In genomic region chr12:52778833-52779232, GRCh38 we compare ENCODE assay signal across 38 cellular contexts. TPM values are rescaled to one million over a fixed set of nuclear protein-coding genes. Genes with fewer than 3 reads are reported as not detected.
DNase-seq lines count a peak whose midpoint lies in the region.
"Had no signal": no experiment of that assay in that cellular context is flagged by ENCODE, and none has a peak within 500 bp of the region (broad histone marks: within the 10 kb centered on the region; RNA-seq: fewer than 3 reads in every experiment).

No MANE protein-coding gene starts in this region.

- no peaks in the 10 kb centered on the region for H3K79me2 ChIP-seq in Karpas-422 (ENCODE audit: low read length)

- no peaks in the 10 kb centered on the region for H3K9me3 ChIP-seq in Karpas-422 (ENCODE audit: low read length)
- H3K9me3 ChIP-seq in SJSA1 (replicated peaks) = peaks cover 15% of the 10 kb centered on the region
- H3K9me3 ChIP-seq: A549; BE2C; BLaER1; BLaER1 treated with 17β-estradiol and CSF1 and Interleukin-3, amounts not matched to agents 10 nM and 100 nM; Caco-2 had no signal

- DNase-seq in Karpas-422 = peak; percentile 31
- DNase-seq in SJSA1 (ENCODE audit: low read depth in 1 of 2, low spot score in 2 of 2) = peak; percentile 78 to 88
- peak; percentile 47 for DNase-seq in mesenteric fat pad (ENCODE audit: low spot score)
- peak; percentile 5 for DNase-seq in posterior vena cava (ENCODE audit: low spot score)
- no peak for DNase-seq in NCI-H2196 (lab: John Stamatoyannopoulos, UW; ENCODE audit: unreplicated experiment)
- DNase-seq in NCI-H446 treated with DMSO at 0.1 percent for 48 hours (lab: John Stamatoyannopoulos, UW) = no peak
- DNase-seq in dermis blood vessel endothelial cell = no peak
- DNase-seq in activated T-helper 2 cell treated with anti-CD3 and anti-CD28 coated beads, Interferon-gamma antibody, Interleukin-2, Interleukin-4, amounts not matched to agents 10 μg/mL and 5 μg/mL and 100 μg/mL, durations not matched to agents 14 hours and 24 hours and 36 hours (ENCODE audit: low spot score) = no peak
- DNase-seq: 8988T; ACHN; AML-193; BE2C; C1 segment of cervical spinal cord; Caco-2; Calu3; CD4-positive, alpha-beta memory T cell; CD4-positive, alpha-beta T cell; CD4-positive, CD25-positive, alpha-beta regulatory T cell; CD8-positive, alpha-beta memory T cell; CD8-positive, alpha-beta T cell; COR-L47; DMS 273 treated with DMSO at 0.1 percent for 48 hours; DMS153; DMS53; DMS79; DMS79 treated with DMSO at 0.1 percent for 48 hours; DND-41; EL had no signal

- no peak overlapping the region for H3K4me3 Mint-ChIP-seq in activated T-helper 2 cell treated with anti-CD3 and anti-CD28 coated beads, Interferon-gamma antibody, Interleukin-2, Interleukin-4, amounts not matched to agents 10 μg/mL and 5 μg/mL and 100 μg/mL, durations not matched to agents 14 hours and 24 hours and 36 hours (ENCODE audit: low read depth)
- H3K4me3 Mint-ChIP-seq: B cell; CD14-positive monocyte; CD4-positive, alpha-beta memory T cell; CD4-positive, alpha-beta T cell; CD4-positive, CD25-positive, alpha-beta regulatory T cell; CD8-positive, alpha-beta memory T cell; CD8-positive, alpha-beta T cell had no signal

- intact Hi-C loops in posterior vena cava (cut with DNase I) = no loop called here
- intact Hi-C loops in activated T-helper 2 cell treated with anti-CD3 and anti-CD28 coated beads, Interferon-gamma antibody, Interleukin-2, Interleukin-4, amounts not matched to agents 10 μg/mL and 5 μg/mL and 100 μg/mL, durations not matched to agents 14 hours and 24 hours and 36 hours (cut with micrococcal nuclease) = no loop called here

- peaks cover 5% of the 10 kb centered on the region; the same call in 1 of the 2 replicates for H4K20me1 ChIP-seq in Karpas-422 (ENCODE audit: insufficient read depth, low read depth, low read length)
- H4K20me1 ChIP-seq: BLaER1; BLaER1 treated with 17β-estradiol and CSF1 and Interleukin-3, amounts not matched to agents 10 nM and 100 nM had no signal

- H3K27me3 ChIP-seq in Karpas-422 (ENCODE audit: low read length) (no peaks in the 10 kb centered on the region), SJSA1 (replicated peaks) (peaks cover 95% of the 10 kb centered on the region)
- H3K27me3 ChIP-seq: BLaER1; BLaER1 treated with 17β-estradiol and CSF1 and Interleukin-3, amounts not matched to agents 10 nM and 100 nM had no signal

- no peak overlapping the region for H3K27ac Mint-ChIP-seq in activated T-helper 2 cell treated with anti-CD3 and anti-CD28 coated beads, Interferon-gamma antibody, Interleukin-2, Interleukin-4, amounts not matched to agents 10 μg/mL and 5 μg/mL and 100 μg/mL, durations not matched to agents 14 hours and 24 hours and 36 hours
- H3K27ac Mint-ChIP-seq: B cell; CD14-positive monocyte; CD4-positive, alpha-beta T cell; CD4-positive, CD25-positive, alpha-beta regulatory T cell; CD8-positive, alpha-beta memory T cell; CD8-positive, alpha-beta T cell had no signal

- no peak overlapping the region for H3K9ac ChIP-seq in Karpas-422 (ENCODE audit: low read length)
- H3K9ac ChIP-seq: BLaER1; BLaER1 treated with 17β-estradiol and CSF1 and Interleukin-3, amounts not matched to agents 10 nM and 100 nM had no signal

- H3K4me3 ChIP-seq in Karpas-422 (ENCODE audit: low read length) (no peak overlapping the region), SJSA1 (no peak overlapping the region)
- H3K4me3 ChIP-seq: A549; BLaER1; BLaER1 treated with 17β-estradiol and CSF1 and Interleukin-3, amounts not matched to agents 10 nM and 100 nM had no signal

- peaks cover 4% of the 10 kb centered on the region for H3K4me1 ChIP-seq in Karpas-422 (ENCODE audit: low read length)
- H3K4me1 ChIP-seq in SJSA1 (replicated peaks) = no peaks in the 10 kb centered on the region
- H3K4me1 ChIP-seq: A549; BE2C; BLaER1; BLaER1 treated with 17β-estradiol and CSF1 and Interleukin-3, amounts not matched to agents 10 nM and 100 nM; Caco-2 had no signal

- no peaks in the 10 kb centered on the region for H3K36me3 Mint-ChIP-seq in activated T-helper 2 cell treated with anti-CD3 and anti-CD28 coated beads, Interferon-gamma antibody, Interleukin-2, Interleukin-4, amounts not matched to agents 10 μg/mL and 5 μg/mL and 100 μg/mL, durations not matched to agents 14 hours and 24 hours and 36 hours (ENCODE audit: low read depth)
- H3K36me3 Mint-ChIP-seq: CD14-positive monocyte; CD4-positive, alpha-beta memory T cell; CD4-positive, CD25-positive, alpha-beta regulatory T cell; CD8-positive, alpha-beta memory T cell; CD8-positive, alpha-beta T cell had no signal

- no peak overlapping the region for H3K4me2 ChIP-seq in Karpas-422 (ENCODE audit: low read depth, low read length, poor library complexity, severe bottlenecking)
- H3K4me2 ChIP-seq: A549; BLaER1; BLaER1 treated with 17β-estradiol and CSF1 and Interleukin-3, amounts not matched to agents 10 nM and 100 nM had no signal

- H3K27ac ChIP-seq in Karpas-422 (ENCODE audit: low read length) (no peak overlapping the region), SJSA1 (no peak overlapping the region)
- H3K27ac ChIP-seq: 22Rv1; A549; BLaER1; BLaER1 treated with 17β-estradiol and CSF1 and Interleukin-3, amounts not matched to agents 10 nM and 100 nM; C4-2B had no signal

- no peak overlapping the region for H2AFZ ChIP-seq in Karpas-422 (ENCODE audit: low read length)

- H3K9me2 ChIP-seq in Karpas-422 (replicated peaks; ENCODE audit: insufficient read depth, low read length) = no peaks in the 10 kb centered on the region

- no peaks in the 10 kb centered on the region for H3K4me1 Mint-ChIP-seq in activated T-helper 2 cell treated with anti-CD3 and anti-CD28 coated beads, Interferon-gamma antibody, Interleukin-2, Interleukin-4, amounts not matched to agents 10 μg/mL and 5 μg/mL and 100 μg/mL, durations not matched to agents 14 hours and 24 hours and 36 hours (ENCODE audit: low read depth)
- H3K4me1 Mint-ChIP-seq: B cell; CD14-positive monocyte; CD4-positive, alpha-beta memory T cell; CD4-positive, CD25-positive, alpha-beta regulatory T cell; CD8-positive, alpha-beta memory T cell had no signal

- H3K27me3 Mint-ChIP-seq in activated T-helper 2 cell treated with anti-CD3 and anti-CD28 coated beads, Interferon-gamma antibody, Interleukin-2, Interleukin-4, amounts not matched to agents 10 μg/mL and 5 μg/mL and 100 μg/mL, durations not matched to agents 14 hours and 24 hours and 36 hours (ENCODE audit: low read depth) = peaks cover 21% of the 10 kb centered on the region

- H3K9me3 Mint-ChIP-seq in activated T-helper 2 cell treated with anti-CD3 and anti-CD28 coated beads, Interferon-gamma antibody, Interleukin-2, Interleukin-4, amounts not matched to agents 10 μg/mL and 5 μg/mL and 100 μg/mL, durations not matched to agents 14 hours and 24 hours and 36 hours = no peaks in the 10 kb centered on the region
- H3K9me3 Mint-ChIP-seq: CD14-positive monocyte; CD4-positive, alpha-beta memory T cell; CD4-positive, alpha-beta T cell; CD4-positive, CD25-positive, alpha-beta regulatory T cell; CD8-positive, alpha-beta memory T cell; CD8-positive, alpha-beta T cell had no signal

- H3K36me3 ChIP-seq in Karpas-422 (ENCODE audit: insufficient read depth, low read length) (no peaks in the 10 kb centered on the region), SJSA1 (no peaks in the 10 kb centered on the region)
- H3K36me3 ChIP-seq: BE2C; BLaER1; BLaER1 treated with 17β-estradiol and CSF1 and Interleukin-3, amounts not matched to agents 10 nM and 100 nM had no signal

RNA-seq across cellular contexts. Expression of gene KRT76, which starts 1.7 kb away (rescaled TPM):
- total RNA-seq in Karpas-422 (2014; rRNA removed; shearing (Covaris generic); ENCODE audit: low replicate concordance) = not detected in 2 replicates
- total RNA-seq in SJSA1 (2014; rRNA removed; shearing (Covaris generic)) = 0.21 TPM in 1 of 2 replicates, not detected in the other
- total RNA-seq in mesenteric fat pad (not detected), posterior vena cava (not detected), dermis blood vessel endothelial cell (not detected in 2 replicates)
- total RNA-seq in activated T-helper 2 cell treated with anti-CD3 and anti-CD28 coated beads, Interferon-gamma antibody, Interleukin-2, Interleukin-4, amounts not matched to agents 10 μg/mL and 5 μg/mL and 100 μg/mL, durations not matched to agents 14 hours and 24 hours and 36 hours = not detected in 2 replicates
- total RNA-seq: A172; A673; B cell; Caco-2; Calu3; CD4-positive, alpha-beta memory T cell; CD4-positive, alpha-beta T cell; CD4-positive, CD25-positive, alpha-beta regulatory T cell; CD8-positive, alpha-beta memory T cell; CD8-positive, alpha-beta T cell; Daoy had no signal

RNA-seq across cellular contexts. Expression of gene KRT3, which starts 17.1 kb away (rescaled TPM):
- not detected in 2 replicates for total RNA-seq in Karpas-422 (2014; rRNA removed; shearing (Covaris generic); ENCODE audit: low replicate concordance)
- total RNA-seq in SJSA1 (2014; rRNA removed; shearing (Covaris generic)) = 0.08 TPM in 1 of 2 replicates, not detected in the other
- total RNA-seq in mesenteric fat pad (not detected), posterior vena cava (not detected), dermis blood vessel endothelial cell (not detected in 2 replicates)
- total RNA-seq in activated T-helper 2 cell treated with anti-CD3 and anti-CD28 coated beads, Interferon-gamma antibody, Interleukin-2, Interleukin-4, amounts not matched to agents 10 μg/mL and 5 μg/mL and 100 μg/mL, durations not matched to agents 14 hours and 24 hours and 36 hours = not detected in 2 replicates
- total RNA-seq: A172; A673; B cell; Caco-2; Calu3; CD4-positive, alpha-beta memory T cell; CD4-positive, alpha-beta T cell; CD4-positive, CD25-positive, alpha-beta regulatory T cell; CD8-positive, alpha-beta memory T cell; CD8-positive, alpha-beta T cell; Daoy had no signal

RNA-seq across cellular contexts. Expression of gene KRT4, which starts 35.1 kb away (rescaled TPM):
- not detected in 2 replicates for total RNA-seq in Karpas-422 (2014; rRNA removed; shearing (Covaris generic); ENCODE audit: low replicate concordance)
- total RNA-seq in SJSA1 (2014; rRNA removed; shearing (Covaris generic)) = not detected in 2 replicates
- not detected for total RNA-seq in mesenteric fat pad
- total RNA-seq in posterior vena cava = not detected
- not detected in 2 replicates for total RNA-seq in dermis blood vessel endothelial cell
- not detected in 2 replicates for total RNA-seq in activated T-helper 2 cell treated with anti-CD3 and anti-CD28 coated beads, Interferon-gamma antibody, Interleukin-2, Interleukin-4, amounts not matched to agents 10 μg/mL and 5 μg/mL and 100 μg/mL, durations not matched to agents 14 hours and 24 hours and 36 hours
- total RNA-seq: A172; A673; B cell; Calu3; CD4-positive, alpha-beta memory T cell; CD4-positive, alpha-beta T cell; CD4-positive, CD25-positive, alpha-beta regulatory T cell; CD8-positive, alpha-beta memory T cell; CD8-positive, alpha-beta T cell; Daoy had no signal

RNA-seq across cellular contexts. Expression of gene KRT79, which starts 55.3 kb away (rescaled TPM):
- total RNA-seq in Karpas-422 (2014; rRNA removed; shearing (Covaris generic); ENCODE audit: low replicate concordance) = not detected in 2 replicates
- 0.08 and 1.1 TPM in 2 replicates for total RNA-seq in SJSA1 (2014; rRNA removed; shearing (Covaris generic))
- total RNA-seq in mesenteric fat pad (2.4 TPM), posterior vena cava (not detected), dermis blood vessel endothelial cell (not detected in 2 replicates)
- not detected in 2 replicates for total RNA-seq in activated T-helper 2 cell treated with anti-CD3 and anti-CD28 coated beads, Interferon-gamma antibody, Interleukin-2, Interleukin-4, amounts not matched to agents 10 μg/mL and 5 μg/mL and 100 μg/mL, durations not matched to agents 14 hours and 24 hours and 36 hours
- total RNA-seq: A673; B cell; Caco-2; Calu3; CD4-positive, alpha-beta memory T cell; CD4-positive, alpha-beta T cell; CD4-positive, CD25-positive, alpha-beta regulatory T cell; CD8-positive, alpha-beta memory T cell; CD8-positive, alpha-beta T cell had no signal

Comparison
In these comparisons a context has a peak if more than half of its experiments do, and no peak if none do; other contexts are left out.
1. DNase-seq: peak in Karpas-422 (single experiment), SJSA1 (2 of 2), mesenteric fat pad (single experiment) and posterior vena cava (single experiment); none in NCI-H2196 (single experiment), NCI-H446 treated with DMSO at 0.1 percent for 48 hours (single experiment), dermis blood vessel endothelial cell (single experiment) and activated T-helper 2 cell treated with anti-CD3 and anti-CD28 coated beads, Interferon-gamma antibody, Interleukin-2, Interleukin-4, amounts not matched to agents 10 μg/mL and 5 μg/mL and 100 μg/mL, durations not matched to agents 14 hours and 24 hours and 36 hours (single experiment).